In the genomic region with DNA sequence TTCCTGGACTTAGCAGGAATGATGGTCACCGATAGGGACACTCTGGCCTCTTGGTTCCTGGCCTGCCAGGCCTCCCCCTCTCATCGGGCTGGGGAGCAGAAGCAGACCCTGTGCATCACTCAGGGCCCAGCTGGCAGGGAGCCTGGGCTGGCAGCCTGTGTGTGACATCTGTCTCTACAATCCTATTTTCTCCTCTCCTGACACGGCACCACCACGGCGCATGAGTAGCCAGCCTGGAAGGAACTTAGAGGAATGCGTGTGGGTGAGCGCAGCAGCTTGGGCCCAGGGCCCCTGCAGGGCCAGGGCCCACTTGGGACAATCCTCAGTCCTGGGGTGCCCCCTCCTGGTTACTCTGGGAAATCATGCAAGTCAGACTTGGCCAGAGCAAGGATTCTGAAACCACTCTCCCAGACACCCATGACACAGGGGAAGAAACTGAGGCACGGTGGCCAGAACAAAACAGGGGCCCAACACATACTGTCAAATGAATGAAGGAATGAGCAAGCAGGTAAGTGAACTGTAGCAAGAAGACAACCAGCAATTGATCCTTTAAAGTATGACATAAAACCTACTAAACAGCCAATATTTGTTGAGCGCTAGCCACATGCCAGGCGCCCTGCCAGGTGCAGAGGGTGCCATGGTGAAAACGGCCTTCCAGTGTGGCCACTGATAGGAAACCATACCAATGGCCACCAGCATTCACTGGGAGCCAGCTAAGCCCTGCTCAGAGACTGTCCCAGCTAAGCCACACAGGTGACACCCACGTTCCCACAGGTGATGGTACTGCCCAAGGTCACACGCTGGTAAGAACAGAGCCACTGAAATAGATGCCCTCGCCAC, we compare ENCODE assay signal across 9 cellular contexts. TPM values are rescaled to one million over a fixed set of nuclear protein-coding genes. Genes with fewer than 3 reads are reported as not detected.
DNase-seq lines count a peak whose midpoint lies in the region; ATAC-seq and TF ChIP-seq lines count a peak whose summit lies in the region.
"Had no signal": no experiment of that assay in that cellular context is flagged by ENCODE, and none has a peak within 500 bp of the region (broad histone marks: within the 10 kb centered on the region; RNA-seq: fewer than 3 reads in every experiment).

No MANE protein-coding gene starts in this region.

- H3K9ac ChIP-seq in liver (ENCODE audit: low read depth in 1 of 2, low read length in 2 of 2): no peak overlapping the region

- peak; percentile 96 to 97 for TF ChIP-seq RAD21 in liver (IDR thresholded peaks at IDR 0.05)

- no peaks in the 10 kb centered on the region for H3K9me3 ChIP-seq in liver (ENCODE audit: control insufficient read depth in 4 of 4, low read length in 3 of 4)
- H3K9me3 ChIP-seq: BLaER1 treated with 17β-estradiol and CSF1 and Interleukin-3, amounts not matched to agents 10 nM and 100 nM had no signal

- peak; percentile 81 for TF ChIP-seq CTCF in liver (IDR thresholded peaks at IDR 0.05; ENCODE audit: low read depth, low read length, missing input control)

- no peak overlapping the region for H3K4me3 ChIP-seq in liver (ENCODE audit: low read depth in 1 of 3, low read length in 3 of 3)
- H3K4me3 ChIP-seq: BLaER1 treated with 17β-estradiol and CSF1 and Interleukin-3, amounts not matched to agents 10 nM and 100 nM had no signal

- no peak for ATAC-seq in HG03432 (IDR thresholded peaks at IDR 0.05; ENCODE audit: unreplicated experiment)

- peak; percentile 18 for DNase-seq in NCI-H2029 treated with DMSO at 0.1 percent for 48 hours (lab: John Stamatoyannopoulos, UW)
- DNase-seq in NCI-H2029 (lab: John Stamatoyannopoulos, UW): no peak
- peak; percentile 71 for DNase-seq in NCI-H2227 (lab: John Stamatoyannopoulos, UW; ENCODE audit: unreplicated experiment)
- DNase-seq in activated CD4-positive, alpha-beta T cell treated with anti-CD3 and anti-CD28 coated beads for 48 hours: peak; percentile 82
- DNase-seq in stimulated activated CD4-positive, alpha-beta T cell treated with anti-CD3 and anti-CD28 coated beads, Interleukin-4, amount 100 ng/mL, for 48 hours (ENCODE audit: low read depth in 2 of 2): peak; percentile 55 to 69

- no peaks in the 10 kb centered on the region for H3K27me3 ChIP-seq in liver (ENCODE audit: control insufficient read depth in 4 of 4, insufficient read depth in 4 of 4, low read length in 3 of 4)
- H3K27me3 ChIP-seq: BLaER1 treated with 17β-estradiol and CSF1 and Interleukin-3, amounts not matched to agents 10 nM and 100 nM had no signal

- H3K4me1 ChIP-seq in liver (ENCODE audit: control insufficient read depth in 4 of 4, insufficient read depth in 4 of 4, low read length in 3 of 4): peaks cover 0 to 4% (median 0%) of the 10 kb centered on the region in 4 donors

- WGBS in liver: 41% methylated on average over 14 of the region's 14 CpGs

- H3K27ac ChIP-seq in cingulate gyrus (ENCODE audit: low read depth, low read length) (peak overlapping the region; percentile 96), liver (ENCODE audit: low read depth in 1 of 2, low read length in 2 of 2) (no peak overlapping the region)
- H3K27ac ChIP-seq: BLaER1 treated with 17β-estradiol and CSF1 and Interleukin-3, amounts not matched to agents 10 nM and 100 nM had no signal

- no peaks in the 10 kb centered on the region for H3K36me3 ChIP-seq in liver (ENCODE audit: control insufficient read depth in 4 of 4, insufficient read depth in 3 of 4, low read depth in 1 of 4, low read length in 3 of 4)

TF ChIP-seq in liver, 16 proteins besides CTCF, POLR2A, EP300 and RAD21:
- TF ChIP-seq, protein P1, sequence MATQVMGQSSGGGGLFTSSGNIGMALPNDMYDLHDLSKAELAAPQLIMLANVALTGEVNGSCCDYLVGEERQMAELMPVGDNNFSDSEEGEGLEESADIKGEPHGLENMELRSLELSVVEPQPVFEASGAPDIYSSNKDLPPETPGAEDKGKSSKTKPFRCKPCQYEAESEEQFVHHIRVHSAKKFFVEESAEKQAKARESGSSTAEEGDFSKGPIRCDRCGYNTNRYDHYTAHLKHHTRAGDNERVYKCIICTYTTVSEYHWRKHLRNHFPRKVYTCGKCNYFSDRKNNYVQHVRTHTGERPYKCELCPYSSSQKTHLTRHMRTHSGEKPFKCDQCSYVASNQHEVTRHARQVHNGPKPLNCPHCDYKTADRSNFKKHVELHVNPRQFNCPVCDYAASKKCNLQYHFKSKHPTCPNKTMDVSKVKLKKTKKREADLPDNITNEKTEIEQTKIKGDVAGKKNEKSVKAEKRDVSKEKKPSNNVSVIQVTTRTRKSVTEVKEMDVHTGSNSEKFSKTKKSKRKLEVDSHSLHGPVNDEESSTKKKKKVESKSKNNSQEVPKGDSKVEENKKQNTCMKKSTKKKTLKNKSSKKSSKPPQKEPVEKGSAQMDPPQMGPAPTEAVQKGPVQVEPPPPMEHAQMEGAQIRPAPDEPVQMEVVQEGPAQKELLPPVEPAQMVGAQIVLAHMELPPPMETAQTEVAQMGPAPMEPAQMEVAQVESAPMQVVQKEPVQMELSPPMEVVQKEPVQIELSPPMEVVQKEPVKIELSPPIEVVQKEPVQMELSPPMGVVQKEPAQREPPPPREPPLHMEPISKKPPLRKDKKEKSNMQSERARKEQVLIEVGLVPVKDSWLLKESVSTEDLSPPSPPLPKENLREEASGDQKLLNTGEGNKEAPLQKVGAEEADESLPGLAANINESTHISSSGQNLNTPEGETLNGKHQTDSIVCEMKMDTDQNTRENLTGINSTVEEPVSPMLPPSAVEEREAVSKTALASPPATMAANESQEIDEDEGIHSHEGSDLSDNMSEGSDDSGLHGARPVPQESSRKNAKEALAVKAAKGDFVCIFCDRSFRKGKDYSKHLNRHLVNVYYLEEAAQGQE (IDR thresholded peaks at IDR 0.05): no peak
- no peak for TF ChIP-seq NR2F2 (IDR thresholded peaks at IDR 0.05)
- TF ChIP-seq, protein P2, sequence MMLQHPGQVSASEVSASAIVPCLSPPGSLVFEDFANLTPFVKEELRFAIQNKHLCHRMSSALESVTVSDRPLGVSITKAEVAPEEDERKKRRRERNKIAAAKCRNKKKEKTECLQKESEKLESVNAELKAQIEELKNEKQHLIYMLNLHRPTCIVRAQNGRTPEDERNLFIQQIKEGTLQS (IDR thresholded peaks at IDR 0.05): no peak
- TF ChIP-seq, protein P3, sequence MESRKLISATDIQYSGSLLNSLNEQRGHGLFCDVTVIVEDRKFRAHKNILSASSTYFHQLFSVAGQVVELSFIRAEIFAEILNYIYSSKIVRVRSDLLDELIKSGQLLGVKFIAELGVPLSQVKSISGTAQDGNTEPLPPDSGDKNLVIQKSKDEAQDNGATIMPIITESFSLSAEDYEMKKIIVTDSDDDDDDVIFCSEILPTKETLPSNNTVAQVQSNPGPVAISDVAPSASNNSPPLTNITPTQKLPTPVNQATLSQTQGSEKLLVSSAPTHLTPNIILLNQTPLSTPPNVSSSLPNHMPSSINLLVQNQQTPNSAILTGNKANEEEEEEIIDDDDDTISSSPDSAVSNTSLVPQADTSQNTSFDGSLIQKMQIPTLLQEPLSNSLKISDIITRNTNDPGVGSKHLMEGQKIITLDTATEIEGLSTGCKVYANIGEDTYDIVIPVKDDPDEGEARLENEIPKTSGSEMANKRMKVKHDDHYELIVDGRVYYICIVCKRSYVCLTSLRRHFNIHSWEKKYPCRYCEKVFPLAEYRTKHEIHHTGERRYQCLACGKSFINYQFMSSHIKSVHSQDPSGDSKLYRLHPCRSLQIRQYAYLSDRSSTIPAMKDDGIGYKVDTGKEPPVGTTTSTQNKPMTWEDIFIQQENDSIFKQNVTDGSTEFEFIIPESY (IDR thresholded peaks at IDR 0.05): no peak
- TF ChIP-seq SP1 (IDR thresholded peaks at IDR 0.05): no peak
- TF ChIP-seq RXRA (IDR thresholded peaks at IDR 0.05): no peak
- TF ChIP-seq HNF4G (IDR thresholded peaks at IDR 0.05): no peak
- no peak for TF ChIP-seq YY1 (IDR thresholded peaks at IDR 0.05)

RNA-seq across cellular contexts. Expression of a gene that starts 13.3 kb away (rescaled TPM):
- under 1 TPM in 1 of 2 donors, not detected in 1; 0.09 TPM for total RNA-seq in liver
- polyA plus RNA-seq in liver: not detected

RNA-seq across cellular contexts. Expression of a gene that starts 16.8 kb away (rescaled TPM):
- under 1 TPM; 0.33 to 0.42 TPM for total RNA-seq in liver
- under 1 TPM; 0.22 to 0.56 TPM for polyA plus RNA-seq in liver

RNA-seq across cellular contexts. Expression of a gene that starts 51.8 kb away (rescaled TPM):
- 10 to 100 TPM; 16.4 to 35.6 TPM for total RNA-seq in liver
- 10 to 100 TPM in 1 of 2 donors, 1 to 10 TPM in 1; 7.4 to 20.2 TPM for polyA plus RNA-seq in liver

RNA-seq across cellular contexts. Expression of a gene that starts 58.2 kb away (rescaled TPM):
- total RNA-seq in liver: 1 to 10 TPM in 1 of 2 donors, under 1 TPM in 1; 0.33 to 2.2 TPM
- under 1 TPM; 0.21 to 0.43 TPM for polyA plus RNA-seq in liver
